Comparison of ENCODE assay signal across 8 cellular contexts in the genomic region with DNA sequence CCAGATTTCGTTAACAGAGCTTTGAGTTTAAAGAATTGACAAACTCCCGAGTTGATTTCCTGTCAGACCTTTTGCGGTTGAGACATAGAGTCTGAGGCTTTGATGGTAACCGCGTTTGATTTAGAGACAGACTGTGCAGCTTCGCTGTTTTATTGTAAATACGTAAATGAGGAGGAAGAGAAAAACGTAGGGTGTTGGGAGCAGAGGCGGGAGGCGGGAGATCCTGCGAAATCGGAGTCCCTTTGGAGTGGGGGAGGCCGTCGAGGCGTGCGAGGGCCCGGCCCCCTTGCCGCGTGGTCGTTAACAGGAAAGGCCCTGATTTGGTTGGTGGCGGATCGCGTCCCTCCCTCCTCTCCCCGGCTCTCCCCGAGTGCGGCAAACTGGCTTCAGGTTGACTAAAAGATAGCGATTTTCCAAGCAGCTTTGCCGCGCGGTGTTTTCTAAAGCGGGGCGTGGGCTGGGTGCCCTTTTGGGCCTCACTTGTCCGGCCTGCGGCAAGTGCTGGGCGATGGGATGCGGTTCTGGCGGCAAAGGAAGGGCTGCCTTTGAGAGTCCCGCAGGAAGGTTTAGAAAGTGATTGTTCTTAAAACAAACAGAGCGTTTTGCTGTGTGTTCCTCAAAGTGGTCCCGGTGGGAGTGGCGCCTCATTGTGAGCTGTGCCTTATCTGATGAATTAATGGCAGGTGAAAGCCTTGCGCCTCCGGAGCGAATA. TPM values are rescaled to one million over a fixed set of nuclear protein-coding genes. Genes with fewer than 3 reads are reported as not detected.
DNase-seq lines count a peak whose midpoint lies in the region; ATAC-seq and TF ChIP-seq lines count a peak whose summit lies in the region.

No MANE protein-coding gene starts in this region.

- no peaks in the 10 kb centered on the region for H3K36me3 ChIP-seq in GM23338 (ENCODE audit: insufficient read depth)
- no peaks in the 10 kb centered on the region for H3K36me3 ChIP-seq in trophoblast cell (ENCODE audit: control insufficient read depth in 1 of 2, insufficient read depth in 2 of 2, low read length in 2 of 2)

- no peaks in the 10 kb centered on the region for H3K9me3 ChIP-seq in trophoblast cell (ENCODE audit: insufficient read depth, low read depth, low read length)

- no peak overlapping the region for H3K9ac ChIP-seq in trophoblast cell (ENCODE audit: low read length)

- no peak for TF ChIP-seq CTCF in GM23338 (conservative IDR thresholded peaks at IDR 0.05; ENCODE audit: low read depth in 2 of 2)

- H3K79me2 ChIP-seq in GM23338 (replicated peaks; ENCODE audit: insufficient read depth) (no peaks in the 10 kb centered on the region), trophoblast cell (ENCODE audit: control insufficient read depth, insufficient read depth, low read length, poor library complexity) (no peaks in the 10 kb centered on the region)

- no peaks in the 10 kb centered on the region for H3K9me2 ChIP-seq in GM23338 (ENCODE audit: insufficient read depth)

- H2BK120ac ChIP-seq in trophoblast cell (ENCODE audit: insufficient read depth, low read length, poor library complexity), result no peak overlapping the region

- H3K79me1 ChIP-seq in trophoblast cell (ENCODE audit: low read length), result no peaks in the 10 kb centered on the region

- no peak overlapping the region for H4K8ac ChIP-seq in trophoblast cell (ENCODE audit: low read depth, low read length)

- H4K91ac ChIP-seq in trophoblast cell (ENCODE audit: low read depth, low read length), result no peak overlapping the region

- H3K23ac ChIP-seq in trophoblast cell (ENCODE audit: low read length), result no peak overlapping the region

- H3K4me3 Mint-ChIP-seq in GM23338, result peak overlapping the region; percentile 79

- peak; percentile 41 for ATAC-seq in GM23338
- peak; percentile 24 for ATAC-seq in Right ventricle myocardium superior (ENCODE audit: poor library complexity)
- ATAC-seq in GM21825 (IDR thresholded peaks at IDR 0.05; ENCODE audit: unreplicated experiment), result no peak
- ATAC-seq in GM19452 (IDR thresholded peaks at IDR 0.05; ENCODE audit: unreplicated experiment), result no peak
- no peak for ATAC-seq in HG03108 (IDR thresholded peaks at IDR 0.05; ENCODE audit: unreplicated experiment)

- no peak overlapping the region for H2BK5ac ChIP-seq in trophoblast cell (ENCODE audit: low read depth, low read length, poor library complexity)

- H3K36me3 Mint-ChIP-seq in GM23338 (ENCODE audit: low read depth), result no peaks in the 10 kb centered on the region

- no peaks in the 10 kb centered on the region for H4K20me1 ChIP-seq in GM23338 (replicated peaks; ENCODE audit: insufficient read depth)

- no peak overlapping the region for H2BK12ac ChIP-seq in trophoblast cell (ENCODE audit: low read length)

- peak; percentile 46 for DNase-seq in GM23338 (ENCODE audit: low spot score)
- DNase-seq in OCI-M1 (lab: John Stamatoyannopoulos, UW), result peak; percentile 37
- peak; percentile 23 for DNase-seq in activated naive CD4-positive, alpha-beta T cell treated with Interleukin-2 at 50 U/mL for 16 hours
- DNase-seq in Right ventricle myocardium superior, result peak; percentile 52
- DNase-seq in trophoblast cell, result peak in 1 of 2 donors; percentile 27

- peak overlapping the region; percentile 83 for H3K4me2 ChIP-seq in GM23338
- peak overlapping the region; percentile 90 for H3K4me2 ChIP-seq in trophoblast cell (ENCODE audit: low read length)

- H3K4me3 ChIP-seq in GM23338 (peak overlapping the region; percentile 62), trophoblast cell (ENCODE audit: low read depth, low read length) (peak overlapping the region; percentile 84)

- H3K4me1 ChIP-seq in GM23338 (ENCODE audit: insufficient read depth) (no peaks in the 10 kb centered on the region), trophoblast cell (ENCODE audit: control insufficient read depth in 1 of 2, insufficient read depth in 2 of 2, low read length in 2 of 2) (no peaks in the 10 kb centered on the region)

- peaks cover 24% of the 10 kb centered on the region for H3K27me3 ChIP-seq in GM23338 (ENCODE audit: insufficient read depth)
- no peaks in the 10 kb centered on the region for H3K27me3 ChIP-seq in trophoblast cell (ENCODE audit: insufficient read depth, low read length)

- intact Hi-C loops in Right ventricle myocardium superior (cut with DNase I), result no loop called here

- no peak overlapping the region for H3K27ac Mint-ChIP-seq in GM23338

- H4K12ac ChIP-seq in trophoblast cell (ENCODE audit: low read depth, low read length), result no peak overlapping the region

- H3K9me3 Mint-ChIP-seq in GM23338, result no peaks in the 10 kb centered on the region

- H3K4me1 Mint-ChIP-seq in GM23338, result peaks cover 14% of the 10 kb centered on the region; the same call in 2 of the 3 replicates

- no peak overlapping the region for H3K27ac ChIP-seq in GM23338 (ENCODE audit: low read depth)
- no peak overlapping the region for H3K27ac ChIP-seq in trophoblast cell (ENCODE audit: low read depth, low read length)

- WGBS in trophoblast cell (ENCODE audit: extremely low coverage, insufficient coverage, insufficient read length), result no CpG with 5 or more reads among the region's 44 CpGs

- H2AFZ ChIP-seq in GM23338 (peak overlapping the region; percentile 69), trophoblast cell (ENCODE audit: insufficient read depth, low read length, poor library complexity) (peak overlapping the region; percentile 59)

- peaks cover 20% of the 10 kb centered on the region for H3K27me3 Mint-ChIP-seq in GM23338 (ENCODE audit: insufficient read depth, low read depth, poor library complexity)

- H3F3A ChIP-seq in GM23338 (replicated peaks; ENCODE audit: low read depth), result no peaks in the 10 kb centered on the region

- H3K18ac ChIP-seq in trophoblast cell (ENCODE audit: low read length), result no peak overlapping the region

- H3K4ac ChIP-seq in trophoblast cell (ENCODE audit: low read depth, low read length), result no peak overlapping the region

- H2AK5ac ChIP-seq in trophoblast cell (ENCODE audit: low read length), result no peak overlapping the region

- no peak overlapping the region for H3K14ac ChIP-seq in trophoblast cell (ENCODE audit: low read length)

TF ChIP-seq in GM23338, 12 proteins besides CTCF, POLR2A, EP300 and RAD21 (continues in another document):
- TF ChIP-seq ETS1 (IDR thresholded peaks at IDR 0.05) (no peak), ZNF331 (CRISPR knock-in tag; IDR thresholded peaks at IDR 0.05; ENCODE audit: low read depth) (no peak), JUNB (IDR thresholded peaks at IDR 0.05; ENCODE audit: unreplicated experiment) (no peak), EZH2 (IDR thresholded peaks at IDR 0.05; ENCODE audit: low read depth, unreplicated experiment) (no peak), CREB1 (CRISPR knock-in tag; IDR thresholded peaks at IDR 0.05; ENCODE audit: low read depth) (no peak)

RNA-seq across cellular contexts. Expression of gene SCML1, which starts 0.9 kb away (rescaled TPM):
- 4.0 and 5.4 TPM in 2 replicates for total RNA-seq in GM23338 (2014; rRNA removed; shearing (Covaris generic))
- polyA plus RNA-seq in GM23338 (2016; fragmentation: Nextera tagmentation; extraction: Ambion mirVana), result 4.8 and 6.4 TPM in 2 replicates
- 5.7 TPM for total RNA-seq in Right ventricle myocardium superior
- 5.3 and 5.6 TPM in 2 replicates for polyA plus RNA-seq in trophoblast cell (2013)

Comparison
In these comparisons a context has a peak if more than half of its experiments do, and no peak if none do; other contexts are left out.
1. ATAC-seq: peak in GM23338 (single experiment) and Right ventricle myocardium superior (single experiment); none in GM21825 (single experiment), GM19452 (single experiment) and HG03108 (single experiment).